ENCODE assay signal across 23 cellular contexts in genomic region chr15:90124487-90124886, GRCh38.
"Had no signal": no experiment of that assay in that cellular context is flagged by ENCODE, and none has a peak within 500 bp of the region (broad histone marks: within the 10 kb centered on the region; RNA-seq: fewer than 3 reads in every experiment).

No MANE protein-coding gene starts in this region.

- H3K4me1 ChIP-seq: ascending aorta, foreskin keratinocyte, left lung, prostate gland, spleen, tibial nerve had no signal

- H3K9me3 ChIP-seq: ascending aorta, esophagus muscularis mucosa, heart left ventricle, left lung, neutrophil, ovary, prostate gland, spleen, tibial nerve had no signal

- H3K27me3 ChIP-seq: ascending aorta, brain microvascular endothelial cell, esophagus muscularis mucosa, heart left ventricle, ovary, tibial nerve had no signal

- DNase-seq: activated CD4-positive, alpha-beta T cell treated with anti-CD3 and anti-CD28 coated beads, Interleukin-2, amount 10 ng/mL, durations not matched to agents 7 days and 5 days; activated CD4-positive, CD25-positive, alpha-beta regulatory T cell treated with anti-CD3 and anti-CD28 coated beads, Interleukin-2, amount 50 U/mL, for 72 hours; activated CD8-positive, alpha-beta T cell treated with anti-CD3 and anti-CD28 coated beads, Interleukin-2, amount 10 ng/mL, durations not matched to agents 7 days and 5 days; activated naive CD4-positive, alpha-beta T cell treated with anti-CD3 and anti-CD28 coated beads for 36 hours; activated naive CD8-positive, alpha-beta T cell treated with anti-CD3 and anti-CD28 coated beads, Interleukin-2, amount 10 ng/mL, durations not matched to agents 7 days and 5 days; activated T-cell treated with anti-CD3 and anti-CD28 coated beads for 4 hours; activated T-cell treated with anti-CD3 and anti-CD28 coated beads, Interleukin-2, amount 50 U/mL, for 72 hours; brain microvascular endothelial cell; effector CD4-positive, alpha-beta T cell; foreskin keratinocyte; heart left ventricle; left lung; naive B cell; nephron progenitor cell; ovary; stimulated activated naive CD4-positive, alpha-beta T cell; T-helper 2 cell had no signal

- H3K4me3 ChIP-seq: ascending aorta, esophagus muscularis mucosa, heart left ventricle, left lung, ovary, prostate gland, spleen, tibial nerve had no signal

- H3K27ac ChIP-seq: ascending aorta, brain microvascular endothelial cell, esophagus muscularis mucosa, foreskin keratinocyte, heart left ventricle, left lung, neutrophil, ovary, prostate gland, spleen, tibial nerve had no signal

- ATAC-seq: activated CD8-positive, alpha-beta T cell treated with anti-CD3 and anti-CD28 coated beads, Interleukin-2, amount 10 ng/mL, durations not matched to agents 7 days and 5 days; activated T-cell treated with anti-CD3 and anti-CD28 coated beads, Interleukin-2, amount 50 U/mL, for 72 hours; foreskin keratinocyte; heart left ventricle; left lung had no signal

- H3K36me3 ChIP-seq: ascending aorta, brain microvascular endothelial cell, esophagus muscularis mucosa, heart left ventricle, left lung, neutrophil, ovary, prostate gland, spleen, tibial nerve had no signal
